10 cellular contexts compared by ENCODE assay signal in the genomic region with DNA sequence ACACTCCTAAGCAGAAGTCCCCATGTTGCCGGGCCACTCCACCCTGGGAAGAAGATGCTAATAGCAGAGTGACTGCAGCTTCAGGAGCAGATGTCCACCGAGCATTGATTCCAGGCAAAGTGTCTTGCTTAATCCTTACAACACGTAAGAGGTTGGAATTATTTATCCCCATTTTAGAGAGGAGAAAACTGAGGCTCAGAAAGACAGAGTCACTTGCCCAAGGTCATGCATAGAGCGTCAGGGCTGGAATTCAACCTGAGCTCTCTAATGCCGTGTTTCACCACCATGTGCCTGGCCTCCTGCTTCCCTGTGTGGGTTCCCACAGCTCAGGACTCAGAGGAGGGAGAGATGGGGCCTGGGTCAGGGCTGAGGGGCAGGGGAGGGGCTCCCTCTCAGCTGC. TPM values are rescaled to one million over a fixed set of nuclear protein-coding genes. Genes with fewer than 3 reads are reported as not detected.
DNase-seq lines count a peak whose midpoint lies in the region; ATAC-seq and TF ChIP-seq lines count a peak whose summit lies in the region.
"Not testable (repeated sequence)": the region's sequence is repeated elsewhere in the genome, so short reads cannot be mapped to it uniquely, and the experiment has no call there.
"Had no signal": no experiment of that assay in that cellular context is flagged by ENCODE, and none has a peak within 500 bp of the region (broad histone marks: within the 10 kb centered on the region; RNA-seq: fewer than 3 reads in every experiment).

No MANE protein-coding gene starts in this region.

- TF ChIP-seq CTCF in ascending aorta (IDR thresholded peaks at IDR 0.05); heart left ventricle (IDR thresholded peaks at IDR 0.05); psoas muscle (IDR thresholded peaks at IDR 0.05); tibial nerve (IDR thresholded peaks at IDR 0.05): not testable (repeated sequence)

- not testable (repeated sequence) for TF ChIP-seq EP300 in tibial nerve (IDR thresholded peaks at IDR 0.05)

- intact Hi-C loops in ascending aorta (cut with DNase I); dendritic cell treated with granulocyte-macrophage colony-stimulating factor and Interleukin-4, amounts not matched to agents 40 ng/mL and 50 ng/mL, for 4 days (cut with micrococcal nuclease); heart left ventricle (cut with DNase I); psoas muscle (cut with DNase I): not testable (repeated sequence)

- H3K4me1 Mint-ChIP-seq in dendritic cell treated with granulocyte-macrophage colony-stimulating factor and Interleukin-4, amounts not matched to agents 40 ng/mL and 50 ng/mL, for 4 days (ENCODE audit: low read depth): peaks cover 32% of the 10 kb centered on the region
- peaks cover 22 to 27% of the 10 kb centered on the region in 2 donors for H3K4me1 Mint-ChIP-seq in stimulated activated naive B cell treated with anti-CD40 and anti-IgM and Interleukin-4, amounts not matched to agents 10 μg/mL and 1 μg/mL and 100 μg/mL, for 72 hours

- H3K9me3 Mint-ChIP-seq in dendritic cell treated with granulocyte-macrophage colony-stimulating factor and Interleukin-4, amounts not matched to agents 40 ng/mL and 50 ng/mL, for 4 days; stimulated activated naive B cell treated with anti-CD40 and anti-IgM and Interleukin-4, amounts not matched to agents 10 μg/mL and 1 μg/mL and 100 μg/mL, for 72 hours: not testable (repeated sequence)

- 82 to 90% (median 86%) methylated on average over 5 of the region's 5 CpGs for WGBS in heart left ventricle, 4 donors
- WGBS in mesodermal cell (ENCODE audit: insufficient coverage in 2 of 2), 2 experiments: 81 to 93% methylated on average over 3 of the region's 5 CpGs
- 87 to 90% (median 89%) methylated on average over 5 of the region's 5 CpGs for WGBS in psoas muscle, 3 donors
- 71 to 88% methylated on average over 5 of the region's 5 CpGs for WGBS in tibial nerve, 2 donors

- peaks cover 9 to 24% of the 10 kb centered on the region in 2 donors for H3K36me3 ChIP-seq in ascending aorta
- H3K36me3 ChIP-seq in heart left ventricle; mesodermal cell (ENCODE audit: control insufficient read depth, insufficient read depth, low read length); psoas muscle (ENCODE audit: insufficient read depth in 1 of 2, low read depth in 1 of 2); tibial nerve: not testable (repeated sequence)

- peaks cover 52 to 69% of the 10 kb centered on the region in 2 donors for H3K4me1 ChIP-seq in ascending aorta
- peaks cover 0 to 73% (median 32%) of the 10 kb centered on the region in 12 donors for H3K4me1 ChIP-seq in heart left ventricle
- H3K4me1 ChIP-seq in mesodermal cell (ENCODE audit: control insufficient read depth, insufficient read depth, low read length, poor library complexity, severe bottlenecking): peaks cover 46% of the 10 kb centered on the region
- peaks cover 31% of the 10 kb centered on the region for H3K4me1 ChIP-seq in psoas muscle
- H3K4me1 ChIP-seq in tibial nerve: peaks cover 0 to 74% (median 51%) of the 10 kb centered on the region in 4 donors

- not testable (repeated sequence) for H3K27me3 ChIP-seq in ascending aorta; heart left ventricle; psoas muscle (ENCODE audit: insufficient read depth in 3 of 3, low read length in 2 of 3); tibial nerve

- TF ChIP-seq POLR2A in heart left ventricle (IDR thresholded peaks at IDR 0.05); tibial nerve (IDR thresholded peaks at IDR 0.05): not testable (repeated sequence)

- peaks cover 20% of the 10 kb centered on the region for H3K27me3 Mint-ChIP-seq in dendritic cell treated with granulocyte-macrophage colony-stimulating factor and Interleukin-4, amounts not matched to agents 40 ng/mL and 50 ng/mL, for 4 days
- not testable (repeated sequence) for H3K27me3 Mint-ChIP-seq in stimulated activated naive B cell treated with anti-CD40 and anti-IgM and Interleukin-4, amounts not matched to agents 10 μg/mL and 1 μg/mL and 100 μg/mL, for 72 hours

- H3K36me3 Mint-ChIP-seq in dendritic cell treated with granulocyte-macrophage colony-stimulating factor and Interleukin-4, amounts not matched to agents 40 ng/mL and 50 ng/mL, for 4 days (ENCODE audit: low read depth); stimulated activated naive B cell treated with anti-CD40 and anti-IgM and Interleukin-4, amounts not matched to agents 10 μg/mL and 1 μg/mL and 100 μg/mL, for 72 hours: not testable (repeated sequence)

- not testable (repeated sequence) for ATAC-seq in heart left ventricle; psoas muscle; stimulated activated naive B cell treated with anti-CD40 and anti-IgM and Interleukin-4, amounts not matched to agents 10 μg/mL and 1 μg/mL and 100 μg/mL, for 72 hours (replicated peaks)

- not testable (repeated sequence) for H3K9me3 ChIP-seq in ascending aorta; heart left ventricle; mesodermal cell (ENCODE audit: control insufficient read depth, low read length); psoas muscle; tibial nerve

- peak overlapping the region in 1 of 2 donors; percentile 27 for H3K4me3 ChIP-seq in ascending aorta
- H3K4me3 ChIP-seq in heart left ventricle; mesodermal cell (ENCODE audit: extremely low read depth, insufficient read depth, low read length, poor library complexity, severe bottlenecking); psoas muscle; tibial nerve: not testable (repeated sequence)

- peak overlapping the region; percentile 91 to 94 for H3K27ac ChIP-seq in ascending aorta
- H3K27ac ChIP-seq in heart left ventricle: peak overlapping the region in 8 of 12 donors; percentile 24 to 89 (median 78)
- peak overlapping the region; percentile 66 for H3K27ac ChIP-seq in mesodermal cell (ENCODE audit: low read depth, low read length, severe bottlenecking)
- H3K27ac ChIP-seq in psoas muscle: peak overlapping the region; percentile 2
- H3K27ac ChIP-seq in tibial nerve: peak overlapping the region; percentile 71 to 96 (median 80)

- peak overlapping the region; percentile 56 for H3K27ac Mint-ChIP-seq in dendritic cell treated with granulocyte-macrophage colony-stimulating factor and Interleukin-4, amounts not matched to agents 40 ng/mL and 50 ng/mL, for 4 days
- H3K27ac Mint-ChIP-seq in stimulated activated naive B cell treated with anti-CD40 and anti-IgM and Interleukin-4, amounts not matched to agents 10 μg/mL and 1 μg/mL and 100 μg/mL, for 72 hours: peak overlapping the region; percentile 10

- not testable (repeated sequence) for DNase-seq in ascending aorta (ENCODE audit: low spot score in 2 of 2); heart left ventricle; psoas muscle; stimulated activated naive B cell treated with anti-CD40 and anti-IgM and Interleukin-4, amounts not matched to agents 10 μg/mL and 1 μg/mL and 100 μg/mL, for 72 hours; tibial nerve (ENCODE audit: low spot score in 2 of 2)

- H3K4me3 Mint-ChIP-seq in dendritic cell treated with granulocyte-macrophage colony-stimulating factor and Interleukin-4, amounts not matched to agents 40 ng/mL and 50 ng/mL, for 4 days; stimulated activated naive B cell treated with anti-CD40 and anti-IgM and Interleukin-4, amounts not matched to agents 10 μg/mL and 1 μg/mL and 100 μg/mL, for 72 hours: not testable (repeated sequence)

RNA-seq across cellular contexts. Expression of a gene that starts 7.3 kb away (rescaled TPM):
- total RNA-seq in ascending aorta (258 TPM), heart left ventricle (10 to 100 TPM in 8 of 9 donors, 1 to 10 TPM in 1; 9.0 to 46.9 (median 18.8) TPM), psoas muscle (10 to 100 TPM; 15.8 to 49.5 (median 34.0) TPM), tibial nerve (100 to 1,000 TPM; 100 to 132 (median 115) TPM)
- polyA plus RNA-seq in heart left ventricle (10 to 100 TPM in 1 of 2 donors, 1 to 10 TPM in 1; 8.5 to 13.9 TPM), psoas muscle (10 to 100 TPM in 2 of 3 donors, 1 to 10 TPM in 1; 8.1 to 15.9 (median 10.6) TPM)
- 39.4 TPM for polyA plus RNA-seq in mesodermal cell (2013, experiment 1 of 2)
- polyA plus RNA-seq in mesodermal cell (2013, experiment 2 of 2): 33.6 TPM
- total RNA-seq: CD8-positive, alpha-beta memory T cell; OCI-LY7 had no signal
- polyA plus RNA-seq: CD14-positive monocyte; CD8-positive, alpha-beta memory T cell had no signal

RNA-seq across cellular contexts. Expression of a gene that starts 57.7 kb away (rescaled TPM):
- total RNA-seq in ascending aorta (53.5 TPM), heart left ventricle (10 to 100 TPM in 6 of 9 donors, 1 to 10 TPM in 3; 8.3 to 20.9 (median 11.6) TPM), psoas muscle (1 to 10 TPM; 3.5 to 8.0 (median 3.9) TPM), tibial nerve (10 to 100 TPM; 29.7 to 44.9 (median 31.1) TPM)
- polyA plus RNA-seq in heart left ventricle (1 to 10 TPM; 7.7 to 9.2 TPM), psoas muscle (1 to 10 TPM; 3.7 to 4.4 (median 3.8) TPM)
- polyA plus RNA-seq in mesodermal cell (2013, experiment 1 of 2): 18.2 TPM
- 15.0 TPM for polyA plus RNA-seq in mesodermal cell (2013, experiment 2 of 2)

Comparison
In these comparisons a context has a peak if more than half of its experiments do, and no peak if none do; other contexts are left out.
1. H3K27ac ChIP-seq: peak in every context shown above with its lines; median percentile 92 in ascending aorta; 80 in tibial nerve; 78 in heart left ventricle; 66 in mesodermal cell; 2 in psoas muscle.